In genomic region chr11:35897019-35897418, GRCh38 we compare ENCODE assay signal across 25 cellular contexts. TPM values are rescaled to one million over a fixed set of nuclear protein-coding genes. Genes with fewer than 3 reads are reported as not detected.
DNase-seq lines count a peak whose midpoint lies in the region; ATAC-seq, FAIRE-seq and TF ChIP-seq lines count a peak whose summit lies in the region.
"Had no signal": no experiment of that assay in that cellular context is flagged by ENCODE, and none has a peak within 500 bp of the region (broad histone marks: within the 10 kb centered on the region; RNA-seq: fewer than 3 reads in every experiment).

No MANE protein-coding gene starts in this region.

- no peaks in the 10 kb centered on the region for H3K36me3 Mint-ChIP-seq in MCF 10A (ENCODE audit: insufficient read depth, unreplicated experiment)
- H3K36me3 Mint-ChIP-seq in T-helper 17 cell (ENCODE audit: low read depth): no peaks in the 10 kb centered on the region
- H3K36me3 Mint-ChIP-seq: CD4-positive, CD25-positive, alpha-beta regulatory T cell; CD8-positive, alpha-beta memory T cell; IgD-negative memory B cell had no signal

- H3K9ac ChIP-seq in endothelial cell of umbilical vein (replicated peaks; ENCODE audit: extremely low read depth, insufficient read depth, low read length): no peak overlapping the region
- no peak overlapping the region for H3K9ac ChIP-seq in neuronal stem cell (ENCODE audit: low read depth, low read length, poor library complexity)
- H3K9ac ChIP-seq in smooth muscle cell (ENCODE audit: low read depth): no peak overlapping the region
- H3K9ac ChIP-seq: GM23248 had no signal

- no peaks in the 10 kb centered on the region for H3F3A ChIP-seq in smooth muscle cell (ENCODE audit: low read depth)

- peaks cover 2% of the 10 kb centered on the region for H3K79me1 ChIP-seq in neuronal stem cell (ENCODE audit: low read depth, low read length)

- DNase-seq in MCF 10A (ENCODE audit: unreplicated experiment) (no peak), breast epithelium (ENCODE audit: low spot score in 2 of 2) (no peak), endothelial cell of umbilical vein (ENCODE audit: low read depth, low spot score) (peak; percentile 10), neuronal stem cell (ENCODE audit: low spot score) (no peak), smooth muscle cell (lab: John Stamatoyannopoulos, UW; ENCODE audit: unreplicated experiment) (no peak), H7 (no peak), T-helper 17 cell (no peak)
- DNase-seq: BE2C; C1 segment of cervical spinal cord; CD4-positive, CD25-positive, alpha-beta regulatory T cell; CD8-positive, alpha-beta memory T cell; COR-L47; DMS 273 treated with DMSO at 0.1 percent for 48 hours; DMS53; DND-41; EL; GM23248; HFFc6; KBM-7 had no signal

- CTCF ChIA-PET in MCF 10A (lab: Yijun Ruan, JAX) (interaction anchor here (1.1 to 1.2 kb wide), 2 partner anchors 9 to 75 kb away, joined by 3 to 4 read pairs; no protein-coding TSS in a partner anchor), endothelial cell of umbilical vein (lab: Charles Lee) (interaction anchor here (1.1 to 3.7 kb wide), 4 partner anchors 9 to 235 kb away, joined by 3 to 19 read pairs (median 5); no protein-coding TSS in a partner anchor)

- no peaks in the 10 kb centered on the region for H3K79me2 ChIP-seq in endothelial cell of umbilical vein (ENCODE audit: control insufficient read depth, insufficient read depth, low read length)
- H3K79me2 ChIP-seq in smooth muscle cell (ENCODE audit: low read depth): no peaks in the 10 kb centered on the region

- H2AFZ ChIP-seq in endothelial cell of umbilical vein (ENCODE audit: low read depth, low read length) (no peak overlapping the region), neuronal stem cell (ENCODE audit: low read length) (peak overlapping the region; percentile 32), smooth muscle cell (ENCODE audit: low read depth) (no peak overlapping the region)
- H2AFZ ChIP-seq: GM23248 had no signal

- H3K36me3 ChIP-seq in breast epithelium (no peaks in the 10 kb centered on the region), endothelial cell of umbilical vein (ENCODE audit: control insufficient read depth in 2 of 2, extremely low read depth in 1 of 2, insufficient read depth in 2 of 2, low read length in 2 of 2) (no peaks in the 10 kb centered on the region), neuronal stem cell (replicated peaks in 1 of 2; ENCODE audit: control insufficient read depth in 2 of 2, insufficient read depth in 2 of 2, low read length in 2 of 2) (no peaks in the 10 kb centered on the region), smooth muscle cell (ENCODE audit: low read depth) (no peaks in the 10 kb centered on the region), H7 (replicated peaks; ENCODE audit: control insufficient read depth, insufficient read depth, low read length) (no peaks in the 10 kb centered on the region)
- H3K36me3 ChIP-seq: BE2C had no signal

- no peaks in the 10 kb centered on the region for H3K9me1 ChIP-seq in endothelial cell of umbilical vein (replicated peaks; ENCODE audit: control insufficient read depth, extremely low read depth, insufficient read depth, low read length)

- no peak overlapping the region for H3K18ac ChIP-seq in neuronal stem cell (ENCODE audit: low read length)

- no CpG with 5 or more reads among the region's 4 CpGs for WGBS in neuronal stem cell (ENCODE audit: extremely low coverage in 2 of 2, insufficient read length in 2 of 2, insufficient replicate concordance in 1 of 2), 2 donors
- 92% methylated on average over 4 of the region's 4 CpGs for WGBS in smooth muscle cell (ENCODE audit: low lambda C conversion rate)

- BruUV-seq in MCF 10A (replicated peaks; lab: Mats Ljungman, UMichigan) (no TSS peak), endothelial cell of umbilical vein (replicated peaks; lab: Mats Ljungman, UMichigan) (no TSS peak)

- H4K91ac ChIP-seq in neuronal stem cell (ENCODE audit: low read depth, low read length, poor library complexity): no peak overlapping the region

- TF ChIP-seq POLR2A in breast epithelium (IDR thresholded peaks at IDR 0.05) (no peak), endothelial cell of umbilical vein (IDR thresholded peaks at IDR 0.05; ENCODE audit: low read depth, low read length) (no peak)

- H3K4me1 ChIP-seq in breast epithelium (no peaks in the 10 kb centered on the region), endothelial cell of umbilical vein (ENCODE audit: control insufficient read depth, extremely low read depth, insufficient read depth, low read length) (no peaks in the 10 kb centered on the region), neuronal stem cell (ENCODE audit: control insufficient read depth in 2 of 2, insufficient read depth in 1 of 2, low read depth in 1 of 2, low read length in 2 of 2) (peaks cover 0 to 6% of the 10 kb centered on the region in 2 donors), smooth muscle cell (ENCODE audit: low read depth) (no peaks in the 10 kb centered on the region)
- H3K4me1 ChIP-seq: BE2C had no signal

- H4K20me1 ChIP-seq in endothelial cell of umbilical vein (replicated peaks; ENCODE audit: control insufficient read depth, extremely low read depth, insufficient read depth, low read length) (no peaks in the 10 kb centered on the region), smooth muscle cell (ENCODE audit: low read depth) (no peaks in the 10 kb centered on the region)

- ATAC-seq in T-helper 17 cell: no peak
- ATAC-seq: GM12878, HCT116, HepG2 had no signal

- POLR2A ChIA-PET in MCF 10A (lab: Yijun Ruan, JAX) (interaction anchor here (0.7 to 1.2 kb wide), 2 partner anchors 9 to 18 kb away, joined by 3 read pairs; no protein-coding TSS in a partner anchor), endothelial cell of umbilical vein (lab: Charles Lee) (no interaction called here)

- no peak overlapping the region for H2BK5ac ChIP-seq in neuronal stem cell (ENCODE audit: low read length)

- no peak overlapping the region for H2BK120ac ChIP-seq in neuronal stem cell (ENCODE audit: low read depth, low read length)

- H3K27ac Mint-ChIP-seq in MCF 10A (ENCODE audit: low read depth, unreplicated experiment) (peak overlapping the region; percentile 14), T-helper 17 cell (no peak overlapping the region)
- H3K27ac Mint-ChIP-seq: CD4-positive, CD25-positive, alpha-beta regulatory T cell; CD8-positive, alpha-beta memory T cell; HFFc6; IgD-negative memory B cell had no signal

- no peak overlapping the region for H3K4me3 ChIP-seq in breast epithelium
- H3K4me3 ChIP-seq in endothelial cell of umbilical vein (replicated peaks in 1 of 3; ENCODE audit: insufficient read depth in 1 of 3, low read depth in 1 of 3, low read length in 3 of 3): no peak overlapping the region
- H3K4me3 ChIP-seq in neuronal stem cell (ENCODE audit: low read length in 2 of 2): no peak overlapping the region
- no peak overlapping the region for H3K4me3 ChIP-seq in smooth muscle cell
- H3K4me3 ChIP-seq in H7 (ENCODE audit: insufficient read depth, low read depth, low read length): no peak overlapping the region
- H3K4me3 ChIP-seq: GM12878, GM23248 had no signal

- no peak overlapping the region for H3K4ac ChIP-seq in neuronal stem cell (ENCODE audit: low read length)

- H3K4me2 ChIP-seq in endothelial cell of umbilical vein (ENCODE audit: insufficient read depth, low read length) (no peak overlapping the region), neuronal stem cell (ENCODE audit: insufficient read depth, low read length, poor library complexity, severe bottlenecking) (no peak overlapping the region), smooth muscle cell (no peak overlapping the region)

- peaks cover 8% of the 10 kb centered on the region for H3K9me3 Mint-ChIP-seq in MCF 10A (ENCODE audit: unreplicated experiment)

- H4K8ac ChIP-seq in neuronal stem cell (ENCODE audit: low read depth, low read length): no peak overlapping the region

- no peak overlapping the region for H3K14ac ChIP-seq in neuronal stem cell (ENCODE audit: low read length)

- intact Hi-C loops in MCF 10A (cut with micrococcal nuclease) (no loop called here), breast epithelium (cut with DNase I; ENCODE audit: low total_unique reads) (no loop called here), endothelial cell of umbilical vein (cut with micrococcal nuclease) (no loop called here)

- H3K4me3 Mint-ChIP-seq in MCF 10A (ENCODE audit: unreplicated experiment): no peak overlapping the region
- H3K4me3 Mint-ChIP-seq in T-helper 17 cell: no peak overlapping the region
- H3K4me3 Mint-ChIP-seq: CD4-positive, CD25-positive, alpha-beta regulatory T cell; CD8-positive, alpha-beta memory T cell; HFFc6; IgD-negative memory B cell had no signal

- H3K4me1 Mint-ChIP-seq in MCF 10A (ENCODE audit: insufficient read depth, unreplicated experiment) (peaks cover 28% of the 10 kb centered on the region), T-helper 17 cell (no peaks in the 10 kb centered on the region)
- H3K4me1 Mint-ChIP-seq: CD4-positive, CD25-positive, alpha-beta regulatory T cell; CD8-positive, alpha-beta memory T cell; IgD-negative memory B cell had no signal

- H3K27me3 ChIP-seq in breast epithelium (no peaks in the 10 kb centered on the region), endothelial cell of umbilical vein (ENCODE audit: control insufficient read depth in 2 of 2, insufficient read depth in 2 of 2, low read length in 2 of 2) (peaks cover 0 to 11% of the 10 kb centered on the region in 2 experiments), neuronal stem cell (ENCODE audit: control insufficient read depth in 3 of 3, insufficient read depth in 3 of 3, low read depth in 1 of 3, low read length in 3 of 3) (no peaks in the 10 kb centered on the region), smooth muscle cell (ENCODE audit: low read depth) (peaks cover 11% of the 10 kb centered on the region), H7 (ENCODE audit: control insufficient read depth, insufficient read depth, low read length) (no peaks in the 10 kb centered on the region)
- H3K27me3 ChIP-seq: BE2C had no signal

- H3K9me3 ChIP-seq in breast epithelium: no peaks in the 10 kb centered on the region
- H3K9me3 ChIP-seq in endothelial cell of umbilical vein (replicated peaks; ENCODE audit: control insufficient read depth, insufficient read depth, low read length): no peaks in the 10 kb centered on the region
- no peaks in the 10 kb centered on the region for H3K9me3 ChIP-seq in neuronal stem cell (replicated peaks in 1 of 2; ENCODE audit: control insufficient read depth in 2 of 2, insufficient read depth in 1 of 2, low read depth in 1 of 2, low read length in 2 of 2)
- no peaks in the 10 kb centered on the region for H3K9me3 ChIP-seq in smooth muscle cell (replicated peaks; ENCODE audit: low read depth)
- H3K9me3 ChIP-seq in T-helper 17 cell (ENCODE audit: control insufficient read depth, low read length, poor library complexity, severe bottlenecking): no peaks in the 10 kb centered on the region
- H3K9me3 ChIP-seq: BE2C had no signal

- H3K27me3 Mint-ChIP-seq in MCF 10A (ENCODE audit: insufficient read depth, unreplicated experiment) (no peaks in the 10 kb centered on the region), T-helper 17 cell (peaks cover 2% of the 10 kb centered on the region)
- H3K27me3 Mint-ChIP-seq: CD4-positive, CD25-positive, alpha-beta regulatory T cell had no signal

- H3K23ac ChIP-seq in neuronal stem cell (ENCODE audit: low read depth, low read length, poor library complexity): no peak overlapping the region

- TF ChIP-seq CTCF in MCF 10A (IDR thresholded peaks at IDR 0.05; ENCODE audit: unreplicated experiment) (no peak), breast epithelium (IDR thresholded peaks at IDR 0.05) (no peak), endothelial cell of umbilical vein (IDR thresholded peaks at IDR 0.05; ENCODE audit: extremely low read depth in 1 of 2, insufficient read depth in 1 of 2, low read depth in 1 of 2, low read length in 2 of 2) (no peak), smooth muscle cell (IDR thresholded peaks at IDR 0.05; ENCODE audit: borderline replicate concordance, insufficient read depth, poor library complexity, severe bottlenecking) (no peak)

- no peak overlapping the region for H2AK5ac ChIP-seq in neuronal stem cell (ENCODE audit: low read depth, low read length)

- no peak overlapping the region for H2BK15ac ChIP-seq in neuronal stem cell (ENCODE audit: low read length)

- dilution Hi-C loops in endothelial cell of umbilical vein (cut with MboI; ENCODE audit: extremely low pct_ligation_motif_present, low sequenced_read_pairs): no loop called here

- FAIRE-seq in endothelial cell of umbilical vein (lab: Jason Lieb, UNC): no peak
- FAIRE-seq: GM12878, H54, HepG2 had no signal

- H3K27ac ChIP-seq in breast epithelium (no peak overlapping the region), endothelial cell of umbilical vein (ENCODE audit: insufficient read depth, low read depth, low read length) (no peak overlapping the region), neuronal stem cell (replicated peaks; ENCODE audit: low read length) (no peak overlapping the region), smooth muscle cell (ENCODE audit: low read depth) (no peak overlapping the region)
- H3K27ac ChIP-seq: 22Rv1, GM23248 had no signal

- no peak overlapping the region for H2BK12ac ChIP-seq in neuronal stem cell (ENCODE audit: low read length)

RNA-seq across cellular contexts. Expression of gene LDLRAD3, which starts 46.8 kb away (rescaled TPM):
- total RNA-seq in MCF 10A (2022) (39.2 and 55.7 TPM in 2 replicates), breast epithelium (10 to 100 TPM; 20.3 to 45.4 (median 40.6) TPM), endothelial cell of umbilical vein (19.9 and 25.1 TPM in 2 replicates), smooth muscle cell (6.1 and 9.0 TPM in 2 replicates), T-helper 17 cell (1 to 10 TPM in 1 of 2 donors, under 1 TPM in 1; 0.42 to 1.4 TPM)
- polyA plus RNA-seq in endothelial cell of umbilical vein (17.9 and 18.7 TPM in 2 replicates), smooth muscle cell (8.4 and 10.0 TPM in 2 replicates)
- polyA plus RNA-seq in endothelial cell of umbilical vein (2011; cell fraction: cytosol; rRNA removed): 12.0 and 12.8 TPM in 2 replicates
- polyA plus RNA-seq in endothelial cell of umbilical vein (2011; cell fraction: nucleus; rRNA removed): 7.4 and 7.5 TPM in 2 replicates
- 15.8 and 17.4 TPM in 2 replicates for polyA plus RNA-seq in endothelial cell of umbilical vein (2012)
- 15.3 and 20.7 TPM in 2 replicates for polyA minus RNA-seq in endothelial cell of umbilical vein
- 15.7 TPM for polyA minus RNA-seq in endothelial cell of umbilical vein (2011; cell fraction: cytosol; rRNA and poly(A)+ RNA removed)
- polyA minus RNA-seq in endothelial cell of umbilical vein (2011; cell fraction: nucleus; rRNA and poly(A)+ RNA removed): 12.9 and 17.0 TPM in 2 replicates
- 53.5 TPM for polyA plus RNA-seq in neuronal stem cell (2013, experiment 1 of 2)
- polyA plus RNA-seq in neuronal stem cell (2013, experiment 2 of 2): 54.7 TPM
- 11.4 and 12.9 TPM in 2 replicates for total RNA-seq in H7 (2014; rRNA removed; shearing (Covaris generic))
- total RNA-seq: CD4-positive, CD25-positive, alpha-beta regulatory T cell had no signal
- polyA plus RNA-seq: CD8-positive, alpha-beta memory T cell; IgD-negative memory B cell had no signal
